In genomic region chr20:33674294-33675126, GRCh38 we compare ENCODE assay signal across 8 cellular contexts. TPM values are rescaled to one million over a fixed set of nuclear protein-coding genes. Genes with fewer than 3 reads are reported as not detected.
DNase-seq lines count a peak whose midpoint lies in the region; ATAC-seq, FAIRE-seq and TF ChIP-seq lines count a peak whose summit lies in the region.

A gene with protein sequence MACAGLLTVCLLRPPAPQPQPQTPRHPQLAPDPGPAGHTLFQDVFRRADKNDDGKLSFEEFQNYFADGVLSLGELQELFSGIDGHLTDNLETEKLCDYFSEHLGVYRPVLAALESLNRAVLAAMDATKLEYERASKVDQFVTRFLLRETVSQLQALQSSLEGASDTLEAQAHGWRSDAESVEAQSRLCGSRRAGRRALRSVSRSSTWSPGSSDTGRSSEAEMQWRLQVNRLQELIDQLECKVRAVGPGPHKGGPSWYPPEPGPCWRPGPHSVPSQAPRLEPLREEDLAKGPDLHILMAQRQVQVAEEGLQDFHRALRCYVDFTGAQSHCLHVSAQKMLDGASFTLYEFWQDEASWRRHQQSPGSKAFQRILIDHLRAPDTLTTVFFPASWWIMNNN (minus strand): TSS chr20:33674428. CDS start chr20:33674352, 76 bp downstream.

- TF ChIP-seq CTCF in D721Med (IDR thresholded peaks at IDR 0.05; ENCODE audit: insufficient read depth, missing control alignments) = no peak
- no peak for TF ChIP-seq CTCF in heart right ventricle (IDR thresholded peaks at IDR 0.05)
- no peak for TF ChIP-seq CTCF in pancreas (IDR thresholded peaks at IDR 0.05)

- H3K4me1 ChIP-seq in heart right ventricle (peaks cover 9 to 53% (median 28%) of the 10 kb centered on the region in 9 donors), pancreas (peaks cover 0 to 9% (median 0%) of the 10 kb centered on the region in 3 donors)

- peak; percentile 52 for ATAC-seq in GM21528 (IDR thresholded peaks at IDR 0.05; ENCODE audit: low FRiP score, unreplicated experiment)
- ATAC-seq in SK-N-SH treated with all-trans-retinoic acid at 6 μM for 48 hours = peak; percentile 82
- peak; percentile 73 to 91 (median 85) for ATAC-seq in heart right ventricle
- ATAC-seq in pancreas = peak; percentile 90 to 94 (median 92)
- no peak for ATAC-seq in HG02981 (IDR thresholded peaks at IDR 0.05; ENCODE audit: unreplicated experiment)

- H3K9me3 ChIP-seq in MG63 = no peaks in the 10 kb centered on the region
- no peaks in the 10 kb centered on the region for H3K9me3 ChIP-seq in heart right ventricle
- H3K9me3 ChIP-seq in pancreas = no peaks in the 10 kb centered on the region

- H3K36me3 ChIP-seq in MG63 = peaks cover 21% of the 10 kb centered on the region
- peaks cover 0 to 21% (median 5%) of the 10 kb centered on the region in 9 donors for H3K36me3 ChIP-seq in heart right ventricle
- no peaks in the 10 kb centered on the region for H3K36me3 ChIP-seq in pancreas

- H3K4me3 ChIP-seq in MG63 (peak within 1 kb of the TSS; percentile 56), heart right ventricle (peak within 1 kb of the TSS; percentile 56 to 92 (median 71)), pancreas (peak within 1 kb of the TSS; percentile 58 to 73 (median 72))

- intact Hi-C loops in heart right ventricle (cut with DNase I) (loop anchor here in 2 of 10 donors (5.0 kb wide), 1 partner anchor 58 kb away; the partner anchor contains the start of gene ZNF341 (in 2 of the 2)), pancreas (cut with DNase I) (loop anchor here in 2 of 3 donors (5.0 to 10.0 kb wide), 2 partner anchors 130 to 222 kb away; no protein-coding TSS in a partner anchor)

- FAIRE-seq in D721Med (lab: Jason Lieb, UNC) = no peak
- FAIRE-seq in pancreas (lab: Jason Lieb, UNC) = no peak

- 4 to 5% methylated on average over 49 to 73 of the region's 73 CpGs for WGBS in heart right ventricle, 2 donors
- WGBS in pancreas, 2 donors = 6 to 7% methylated on average over 36 to 73 of the region's 73 CpGs

- H3K27ac ChIP-seq in heart right ventricle (peak within 1 kb of the TSS; percentile 73 to 94 (median 85)), pancreas (peak within 1 kb of the TSS in 3 of 4 donors; percentile 45 to 59 (median 55))

- peak; percentile 84 for DNase-seq in D721Med (ENCODE audit: insufficient read length, low spot score)
- peak; percentile 83 for DNase-seq in MG63
- DNase-seq in amniotic epithelial cell (ENCODE audit: low read depth) = peak; percentile 59
- peak; percentile 83 to 86 for DNase-seq in heart right ventricle
- DNase-seq in pancreas = peak; percentile 74 to 95 (median 88)

- H3K27me3 ChIP-seq in MG63 = no peaks in the 10 kb centered on the region
- no peaks in the 10 kb centered on the region for H3K27me3 ChIP-seq in heart right ventricle
- no peaks in the 10 kb centered on the region for H3K27me3 ChIP-seq in pancreas

TF ChIP-seq in SK-N-SH treated with all-trans-retinoic acid at 6 μM for 48 hours, 23 proteins besides CTCF, POLR2A, EP300 and RAD21:
- no peak for TF ChIP-seq ZC3H10 (CRISPR knock-in tag; IDR thresholded peaks at IDR 0.05)
- TF ChIP-seq RARB (CRISPR knock-in tag; IDR thresholded peaks at IDR 0.05) = no peak
- TF ChIP-seq, protein P1, sequence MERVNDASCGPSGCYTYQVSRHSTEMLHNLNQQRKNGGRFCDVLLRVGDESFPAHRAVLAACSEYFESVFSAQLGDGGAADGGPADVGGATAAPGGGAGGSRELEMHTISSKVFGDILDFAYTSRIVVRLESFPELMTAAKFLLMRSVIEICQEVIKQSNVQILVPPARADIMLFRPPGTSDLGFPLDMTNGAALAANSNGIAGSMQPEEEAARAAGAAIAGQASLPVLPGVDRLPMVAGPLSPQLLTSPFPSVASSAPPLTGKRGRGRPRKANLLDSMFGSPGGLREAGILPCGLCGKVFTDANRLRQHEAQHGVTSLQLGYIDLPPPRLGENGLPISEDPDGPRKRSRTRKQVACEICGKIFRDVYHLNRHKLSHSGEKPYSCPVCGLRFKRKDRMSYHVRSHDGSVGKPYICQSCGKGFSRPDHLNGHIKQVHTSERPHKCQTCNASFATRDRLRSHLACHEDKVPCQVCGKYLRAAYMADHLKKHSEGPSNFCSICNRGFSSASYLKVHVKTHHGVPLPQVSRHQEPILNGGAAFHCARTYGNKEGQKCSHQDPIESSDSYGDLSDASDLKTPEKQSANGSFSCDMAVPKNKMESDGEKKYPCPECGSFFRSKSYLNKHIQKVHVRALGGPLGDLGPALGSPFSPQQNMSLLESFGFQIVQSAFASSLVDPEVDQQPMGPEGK (CRISPR knock-in tag; IDR thresholded peaks at IDR 0.05; ENCODE audit: borderline replicate concordance) = no peak
- no peak for TF ChIP-seq ISL1 (CRISPR knock-in tag; IDR thresholded peaks at IDR 0.05)
- TF ChIP-seq PPARA (CRISPR knock-in tag; IDR thresholded peaks at IDR 0.05; ENCODE audit: borderline replicate concordance) = no peak
- no peak for TF ChIP-seq ARNTL (CRISPR knock-in tag; IDR thresholded peaks at IDR 0.05; ENCODE audit: borderline replicate concordance, low read depth)
- TF ChIP-seq ZFP30 (CRISPR knock-in tag; IDR thresholded peaks at IDR 0.05) = no peak
- TF ChIP-seq SNAI2 (CRISPR knock-in tag; IDR thresholded peaks at IDR 0.05) = no peak
- no peak for TF ChIP-seq CSDC2 (CRISPR knock-in tag; IDR thresholded peaks at IDR 0.05)
- TF ChIP-seq ZNF70 (CRISPR knock-in tag; IDR thresholded peaks at IDR 0.05) = no peak
- no peak for TF ChIP-seq BACH2 (CRISPR knock-in tag; IDR thresholded peaks at IDR 0.05; ENCODE audit: borderline replicate concordance)
- no peak for TF ChIP-seq ESRRG (CRISPR knock-in tag; IDR thresholded peaks at IDR 0.05)
- TF ChIP-seq ZFP3 (CRISPR knock-in tag; IDR thresholded peaks at IDR 0.05) = no peak
- no peak for TF ChIP-seq TCF4 (CRISPR knock-in tag; IDR thresholded peaks at IDR 0.05; ENCODE audit: borderline replicate concordance)
- TF ChIP-seq OSR1 (CRISPR knock-in tag; IDR thresholded peaks at IDR 0.05) = no peak
- TF ChIP-seq ZNF565 (CRISPR knock-in tag; conservative IDR thresholded peaks at IDR 0.05; ENCODE audit: low read depth) = no peak

RNA-seq across cellular contexts. Expression of the gene that starts here (rescaled TPM):
- total RNA-seq in MG63 (2014; rRNA removed; shearing (Covaris generic); ENCODE audit: low replicate concordance) = 4.4 and 17.4 TPM in 2 replicates
- total RNA-seq in heart right ventricle (10 to 100 TPM; 53.7 to 92.8 (median 77.2) TPM), pancreas (10 to 100 TPM; 15.8 to 22.4 (median 18.8) TPM)
- polyA plus RNA-seq in heart right ventricle (10 to 100 TPM; 36.6 to 90.6 TPM), pancreas (10 to 100 TPM; 29.4 to 40.0 TPM)
